8 cellular contexts compared by ENCODE assay signal in the genomic region with DNA sequence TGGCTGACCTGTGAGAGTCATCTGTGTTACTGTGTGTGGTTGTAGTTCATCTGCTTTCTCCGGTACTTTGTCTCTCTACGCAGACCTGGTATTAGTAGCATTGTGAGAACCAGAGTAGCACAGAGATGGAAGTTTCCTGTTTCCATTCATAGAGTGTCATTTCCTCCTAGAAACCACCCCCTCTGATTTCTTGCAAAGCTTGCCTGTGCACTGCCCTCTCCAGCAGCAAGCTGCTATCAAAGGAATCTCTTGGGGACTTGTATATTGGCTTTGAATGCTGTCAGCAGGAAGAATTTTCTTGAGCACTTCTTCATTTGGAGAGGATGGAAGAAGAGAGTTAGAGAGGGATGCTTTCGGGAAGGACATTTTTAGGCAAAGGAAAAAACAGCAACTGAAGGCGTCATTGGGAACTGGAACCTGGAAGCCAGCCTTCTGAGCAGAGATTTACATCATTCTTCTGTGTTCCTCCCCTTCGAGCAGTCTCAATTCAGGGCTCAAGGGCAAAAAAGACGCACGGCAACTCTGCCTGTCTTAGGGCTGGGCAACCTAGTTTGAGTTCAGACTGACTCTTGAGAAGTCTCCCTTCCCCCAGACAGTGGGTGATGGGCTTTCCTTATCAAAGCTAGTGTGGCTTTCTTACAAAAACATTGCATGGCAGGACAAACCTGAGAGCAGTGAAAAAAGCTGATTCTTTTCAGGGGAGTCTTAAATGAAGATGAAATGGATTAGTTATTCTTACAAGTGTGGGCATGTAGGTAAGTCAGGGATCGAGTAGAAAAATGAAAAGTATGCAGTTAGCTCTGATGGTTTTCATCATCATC.
DNase-seq lines count a peak whose midpoint lies in the region; ATAC-seq and TF ChIP-seq lines count a peak whose summit lies in the region.

No MANE protein-coding gene starts in this region.

- TF ChIP-seq CTCF in C4-2B (conservative IDR thresholded peaks at IDR 0.05) (no peak), OCI-LY7 (conservative IDR thresholded peaks at IDR 0.05; ENCODE audit: low read length) (no peak), foreskin keratinocyte (conservative IDR thresholded peaks at IDR 0.05) (no peak)

- no peaks in the 10 kb centered on the region for H3K36me3 ChIP-seq in OCI-LY7 (ENCODE audit: insufficient read depth, low read length)
- peaks cover 5 to 6% of the 10 kb centered on the region in 2 donors for H3K36me3 ChIP-seq in stomach smooth muscle (ENCODE audit: control insufficient read depth in 2 of 2, insufficient read depth in 2 of 2, low read length in 2 of 2)

- H3K79me2 ChIP-seq in OCI-LY7 (ENCODE audit: insufficient read depth, low read depth, low read length) = no peaks in the 10 kb centered on the region

- POLR2A ChIA-PET in OCI-LY7 (lab: Charles Lee) = interaction anchor here (0.8 to 1.5 kb wide), 3 partner anchors 9 to 42 kb away, joined by 3 to 5 read pairs (median 3); no protein-coding TSS in a partner anchor

- H3K4me1 ChIP-seq in OCI-LY7 (ENCODE audit: insufficient read depth, low read length, poor library complexity, severe bottlenecking) (peaks cover 17% of the 10 kb centered on the region), foreskin keratinocyte (peaks cover 27% of the 10 kb centered on the region), stomach smooth muscle (ENCODE audit: control insufficient read depth, insufficient read depth, low read length) (peaks cover 8% of the 10 kb centered on the region)

- H3K9me2 ChIP-seq in OCI-LY7 (ENCODE audit: insufficient read depth, low read length) = no peaks in the 10 kb centered on the region

- H3K4me2 ChIP-seq in OCI-LY7 (ENCODE audit: low read length) = peak overlapping the region; percentile 38; the same call in 1 of the 2 replicates

- no peaks in the 10 kb centered on the region for H3K27me3 ChIP-seq in foreskin keratinocyte
- no peaks in the 10 kb centered on the region for H3K27me3 ChIP-seq in stomach smooth muscle (ENCODE audit: control insufficient read depth in 1 of 2, insufficient read depth in 2 of 2, low read length in 2 of 2)

- peak overlapping the region; percentile 70; the same call in 1 of the 2 replicates for H3K27ac ChIP-seq in C4-2B
- H3K27ac ChIP-seq in OCI-LY7 (ENCODE audit: low read depth, low read length, poor library complexity, severe bottlenecking) = no peak overlapping the region
- H3K27ac ChIP-seq in foreskin keratinocyte = peak overlapping the region; percentile 68
- peak overlapping the region; percentile 46 for H3K27ac ChIP-seq in stomach smooth muscle (ENCODE audit: low read length)

- H4K20me1 ChIP-seq in OCI-LY7 (ENCODE audit: insufficient read depth, low read length) = no peaks in the 10 kb centered on the region

- CTCF ChIA-PET in OCI-LY7 (lab: Charles Lee; ENCODE audit: unreplicated experiment) = no interaction called here

- no peak overlapping the region for H3K4me3 ChIP-seq in OCI-LY7 (ENCODE audit: low read depth, low read length, poor library complexity, severe bottlenecking)
- H3K4me3 ChIP-seq in stomach smooth muscle (ENCODE audit: low read length in 2 of 2) = no peak overlapping the region

- H2AFZ ChIP-seq in OCI-LY7 (ENCODE audit: low read length) = no peak overlapping the region

- DNase-seq in OCI-LY7 (ENCODE audit: low spot score) = peak; percentile 11
- peak; percentile 63 to 86 for DNase-seq in foreskin keratinocyte
- DNase-seq in retina = no peak
- DNase-seq in NCI-H345 treated with DMSO at 0.1 percent for 48 hours (lab: John Stamatoyannopoulos, UW; ENCODE audit: unreplicated experiment) = no peak

- peak overlapping the region in 1 of 2 donors; percentile 13 for H3K9ac ChIP-seq in stomach smooth muscle (ENCODE audit: low read length in 2 of 2)

- no TSS peak for BruUV-seq in OCI-LY7 (replicated peaks; lab: Mats Ljungman, UMichigan)

- ATAC-seq in GM19397 (IDR thresholded peaks at IDR 0.05; ENCODE audit: unreplicated experiment) (peak; percentile 60), foreskin keratinocyte (peak; percentile 51), GM21515 (IDR thresholded peaks at IDR 0.05; ENCODE audit: unreplicated experiment) (no peak)

- H3K9me3 ChIP-seq in OCI-LY7 (ENCODE audit: low read length) = no peaks in the 10 kb centered on the region
- H3K9me3 ChIP-seq in stomach smooth muscle (ENCODE audit: control insufficient read depth in 2 of 2, low read length in 2 of 2) = no peaks in the 10 kb centered on the region

- intact Hi-C loops in OCI-LY7 (cut with micrococcal nuclease; ENCODE audit: unreplicated experiment) = no loop called here

Comparison
In these comparisons a context has a peak if more than half of its experiments do, and no peak if none do; other contexts are left out.
1. DNase-seq: peak in OCI-LY7 (single experiment) and foreskin keratinocyte (2 of 2); none in retina (single experiment) and NCI-H345 treated with DMSO at 0.1 percent for 48 hours (single experiment).